30 cellular contexts compared by ENCODE assay signal in genomic region chr19:18889949-18890745, GRCh38. TPM values are rescaled to one million over a fixed set of nuclear protein-coding genes. Genes with fewer than 3 reads are reported as not detected.
"Had no signal": no experiment of that assay in that cellular context is flagged by ENCODE, and none has a peak within 500 bp of the region (broad histone marks: within the 10 kb centered on the region; RNA-seq: fewer than 3 reads in every experiment).

No MANE protein-coding gene starts in this region.

- H3K4me1 Mint-ChIP-seq: activated CD4-positive, alpha-beta memory T cell treated with anti-CD3 and anti-CD28 coated beads, Interleukin-2, amount 10 ng/mL, durations not matched to agents 7 days and 5 days; activated CD8-positive, alpha-beta memory T cell treated with anti-CD3 and anti-CD28 coated beads, Interleukin-2, amount 10 ng/mL, durations not matched to agents 7 days and 5 days; activated naive CD4-positive, alpha-beta T cell treated with anti-CD3 and anti-CD28 coated beads, Interleukin-2, amount 10 ng/mL, durations not matched to agents 7 days and 5 days; activated naive CD8-positive, alpha-beta T cell treated with anti-CD3 and anti-CD28 coated beads, Interleukin-2, amount 50 U/mL, for 24 hours had no signal

- H3K36me3 ChIP-seq: brain microvascular endothelial cell, Peyer's patch, SJSA1 had no signal

- H3K9me2 ChIP-seq: SK-N-SH had no signal

- DNase-seq: activated CD4-positive, alpha-beta memory T cell treated with anti-CD3 and anti-CD28 coated beads, Interleukin-2, amount 10 ng/mL, durations not matched to agents 7 days and 5 days; activated CD4-positive, alpha-beta T cell treated with anti-CD3 and anti-CD28 coated beads for 1 hour; activated CD4-positive, alpha-beta T cell treated with anti-CD3 and anti-CD28 coated beads for 48 hours; activated CD4-positive, CD25-positive, alpha-beta regulatory T cell; activated CD8-positive, alpha-beta memory T cell treated with anti-CD3 and anti-CD28 coated beads for 24 hours; activated CD8-positive, alpha-beta memory T cell treated with anti-CD3 and anti-CD28 coated beads, Interleukin-2, amount 10 ng/mL, durations not matched to agents 7 days and 5 days; activated CD8-positive, alpha-beta memory T cell treated with anti-CD3 and anti-CD28 coated beads, Interleukin-2, amount 50 U/mL, for 48 hours; activated effector memory CD4-positive, alpha-beta T cell treated with Interleukin-2 at 50 U/mL for 16 hours; activated naive CD4-positive, alpha-beta T cell treated with anti-CD3 and anti-CD28 coated beads, Interleukin-2, amount 10 ng/mL, durations not matched to agents 7 days and 5 days; activated naive CD8-positive, alpha-beta T cell treated with anti-CD3 and anti-CD28 coated beads, Interleukin-2, amount 50 U/mL, for 24 hours; activated T-cell treated with anti-CD3 and anti-CD28 coated beads, Interleukin-2, amount 50 U/mL, for 48 hours; anterior cingulate cortex; brain microvascular endothelial cell; MM.1S; NCI-H1092 treated with DMSO at 0.1 percent for 48 hours; NCI-H1417; NCI-H146; NCI-H187; NCI-H226; NCI-H524 treated with DMSO at 0.1 percent for 48 hours; Peyer's patch; RPMI8226; SHP77 treated with DMSO at 0.1 percent for 48 hours; SK-N-SH had no signal

- H3K4me2 ChIP-seq: KMS-11, SK-N-SH had no signal

- H3K9me3 Mint-ChIP-seq: activated CD4-positive, alpha-beta memory T cell treated with anti-CD3 and anti-CD28 coated beads, Interleukin-2, amount 10 ng/mL, durations not matched to agents 7 days and 5 days; activated naive CD4-positive, alpha-beta T cell treated with anti-CD3 and anti-CD28 coated beads, Interleukin-2, amount 10 ng/mL, durations not matched to agents 7 days and 5 days; activated naive CD8-positive, alpha-beta T cell treated with anti-CD3 and anti-CD28 coated beads, Interleukin-2, amount 50 U/mL, for 24 hours; T-helper 1 cell treated with Interleukin-12 subunit alpha and Interleukin-12 subunit beta and Interleukin-4 antibody, amounts not matched to agents 30 μg/mL and 1 μg/mL, for 36 hours; T-helper 2 cell treated with Interferon-gamma antibody and Interleukin-4, amounts not matched to agents 5 μg/mL and 100 μg/mL, for 36 hours had no signal

- H3K27ac Mint-ChIP-seq: activated CD4-positive, alpha-beta memory T cell treated with anti-CD3 and anti-CD28 coated beads, Interleukin-2, amount 10 ng/mL, durations not matched to agents 7 days and 5 days; activated CD8-positive, alpha-beta memory T cell treated with anti-CD3 and anti-CD28 coated beads, Interleukin-2, amount 10 ng/mL, durations not matched to agents 7 days and 5 days; activated naive CD4-positive, alpha-beta T cell treated with anti-CD3 and anti-CD28 coated beads, Interleukin-2, amount 10 ng/mL, durations not matched to agents 7 days and 5 days; activated naive CD8-positive, alpha-beta T cell; activated naive CD8-positive, alpha-beta T cell treated with anti-CD3 and anti-CD28 coated beads, Interleukin-2, amount 50 U/mL, for 24 hours; T-helper 2 cell treated with Interferon-gamma antibody and Interleukin-4, amounts not matched to agents 5 μg/mL and 100 μg/mL, for 36 hours had no signal

- H3K36me3 Mint-ChIP-seq: activated CD8-positive, alpha-beta memory T cell treated with anti-CD3 and anti-CD28 coated beads, Interleukin-2, amount 10 ng/mL, durations not matched to agents 7 days and 5 days; activated naive CD4-positive, alpha-beta T cell treated with anti-CD3 and anti-CD28 coated beads, Interleukin-2, amount 10 ng/mL, durations not matched to agents 7 days and 5 days had no signal

- H3K9me3 ChIP-seq: Peyer's patch, SK-N-SH had no signal

- H3K27ac ChIP-seq: brain microvascular endothelial cell, KMS-11, Peyer's patch, SJSA1, VCaP had no signal

- H3K4me3 ChIP-seq: Peyer's patch, SJSA1 had no signal

- H3K4me3 Mint-ChIP-seq: activated CD4-positive, alpha-beta memory T cell treated with anti-CD3 and anti-CD28 coated beads, Interleukin-2, amount 10 ng/mL, durations not matched to agents 7 days and 5 days; activated CD8-positive, alpha-beta memory T cell treated with anti-CD3 and anti-CD28 coated beads, Interleukin-2, amount 10 ng/mL, durations not matched to agents 7 days and 5 days; activated naive CD4-positive, alpha-beta T cell treated with anti-CD3 and anti-CD28 coated beads, Interleukin-2, amount 10 ng/mL, durations not matched to agents 7 days and 5 days; activated naive CD8-positive, alpha-beta T cell; activated naive CD8-positive, alpha-beta T cell treated with anti-CD3 and anti-CD28 coated beads, Interleukin-2, amount 50 U/mL, for 24 hours; T-helper 1 cell treated with Interleukin-12 subunit alpha and Interleukin-12 subunit beta and Interleukin-4 antibody, amounts not matched to agents 30 μg/mL and 1 μg/mL, for 36 hours; T-helper 2 cell treated with Interferon-gamma antibody and Interleukin-4, amounts not matched to agents 5 μg/mL and 100 μg/mL, for 36 hours had no signal

- ATAC-seq: activated CD8-positive, alpha-beta memory T cell treated with anti-CD3 and anti-CD28 coated beads, Interleukin-2, amount 10 ng/mL, durations not matched to agents 7 days and 5 days; activated naive CD8-positive, alpha-beta T cell treated with anti-CD3 and anti-CD28 coated beads, Interleukin-2, amount 50 U/mL, for 24 hours had no signal

RNA-seq across cellular contexts. Expression of gene CERS1, which starts 5.8 kb away (rescaled TPM):
- total RNA-seq: activated CD4-positive, alpha-beta memory T cell treated with anti-CD3 and anti-CD28 coated beads, Interleukin-2, amount 10 ng/mL, durations not matched to agents 7 days and 5 days; activated CD8-positive, alpha-beta memory T cell treated with anti-CD3 and anti-CD28 coated beads, Interleukin-2, amount 10 ng/mL, durations not matched to agents 7 days and 5 days; Peyer's patch; SJSA1 had no signal

RNA-seq across cellular contexts. Expression of gene HOMER3, which starts 50.9 kb away (rescaled TPM):
- total RNA-seq: activated CD4-positive, alpha-beta memory T cell treated with anti-CD3 and anti-CD28 coated beads, Interleukin-2, amount 10 ng/mL, durations not matched to agents 7 days and 5 days had no signal
